In the genomic region with DNA sequence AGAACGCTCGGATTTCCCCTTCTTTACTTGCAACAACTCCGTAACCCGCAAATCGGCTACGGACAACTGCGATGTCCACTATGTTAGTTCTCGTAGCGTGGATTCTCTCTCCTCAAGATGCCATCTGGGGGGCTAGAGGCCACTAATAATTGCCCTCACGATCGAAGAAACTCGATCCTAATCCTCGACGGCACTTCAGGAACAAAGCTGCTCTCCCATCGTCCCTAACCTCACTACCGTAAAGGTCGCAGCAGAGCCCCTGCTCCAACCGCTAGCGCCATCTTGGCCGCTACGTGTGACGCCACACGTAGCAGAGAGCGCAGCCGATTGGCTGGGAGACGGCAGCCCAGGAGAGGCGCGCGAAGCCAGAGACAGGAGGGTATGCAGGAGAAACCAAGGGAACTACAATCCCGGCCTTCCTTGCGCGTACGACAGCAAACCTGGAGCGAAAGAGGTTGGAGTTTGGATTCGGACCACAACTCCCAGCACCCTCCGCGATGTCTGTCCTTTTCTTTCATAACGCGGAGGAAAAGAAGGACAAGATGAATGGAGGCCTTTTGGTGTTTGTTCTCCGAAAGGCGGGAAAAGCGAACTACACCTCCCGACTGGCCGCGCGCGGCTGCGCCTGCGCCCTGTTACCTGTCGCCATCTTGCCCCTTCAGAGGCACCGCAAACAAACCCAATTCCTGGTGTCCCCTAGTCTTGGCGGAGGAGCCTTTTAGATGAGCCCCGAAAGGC, we compare ENCODE assay signal across 8 cellular contexts. TPM values are rescaled to one million over a fixed set of nuclear protein-coding genes. Genes with fewer than 3 reads are reported as not detected.
DNase-seq lines count a peak whose midpoint lies in the region; ATAC-seq and TF ChIP-seq lines count a peak whose summit lies in the region.

A gene with protein sequence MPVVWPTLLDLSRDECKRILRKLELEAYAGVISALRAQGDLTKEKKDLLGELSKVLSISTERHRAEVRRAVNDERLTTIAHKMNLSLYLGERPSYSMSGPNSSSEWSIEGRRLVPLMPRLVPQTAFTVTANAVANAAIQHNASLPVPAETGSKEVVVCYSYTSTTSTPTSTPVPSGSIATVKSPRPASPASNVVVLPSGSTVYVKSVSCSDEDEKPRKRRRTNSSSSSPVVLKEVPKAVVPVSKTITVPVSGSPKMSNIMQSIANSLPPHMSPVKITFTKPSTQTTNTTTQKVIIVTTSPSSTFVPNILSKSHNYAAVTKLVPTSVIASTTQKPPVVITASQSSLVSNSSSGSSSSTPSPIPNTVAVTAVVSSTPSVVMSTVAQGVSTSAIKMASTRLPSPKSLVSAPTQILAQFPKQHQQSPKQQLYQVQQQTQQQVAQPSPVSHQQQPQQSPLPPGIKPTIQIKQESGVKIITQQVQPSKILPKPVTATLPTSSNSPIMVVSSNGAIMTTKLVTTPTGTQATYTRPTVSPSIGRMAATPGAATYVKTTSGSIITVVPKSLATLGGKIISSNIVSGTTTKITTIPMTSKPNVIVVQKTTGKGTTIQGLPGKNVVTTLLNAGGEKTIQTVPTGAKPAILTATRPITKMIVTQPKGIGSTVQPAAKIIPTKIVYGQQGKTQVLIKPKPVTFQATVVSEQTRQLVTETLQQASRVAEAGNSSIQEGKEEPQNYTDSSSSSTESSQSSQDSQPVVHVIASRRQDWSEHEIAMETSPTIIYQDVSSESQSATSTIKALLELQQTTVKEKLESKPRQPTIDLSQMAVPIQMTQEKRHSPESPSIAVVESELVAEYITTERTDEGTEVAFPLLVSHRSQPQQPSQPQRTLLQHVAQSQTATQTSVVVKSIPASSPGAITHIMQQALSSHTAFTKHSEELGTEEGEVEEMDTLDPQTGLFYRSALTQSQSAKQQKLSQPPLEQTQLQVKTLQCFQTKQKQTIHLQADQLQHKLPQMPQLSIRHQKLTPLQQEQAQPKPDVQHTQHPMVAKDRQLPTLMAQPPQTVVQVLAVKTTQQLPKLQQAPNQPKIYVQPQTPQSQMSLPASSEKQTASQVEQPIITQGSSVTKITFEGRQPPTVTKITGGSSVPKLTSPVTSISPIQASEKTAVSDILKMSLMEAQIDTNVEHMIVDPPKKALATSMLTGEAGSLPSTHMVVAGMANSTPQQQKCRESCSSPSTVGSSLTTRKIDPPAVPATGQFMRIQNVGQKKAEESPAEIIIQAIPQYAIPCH (N-terminal part only) (plus strand): TSS at position 635 of the 738 bp plus-strand sequence. CDS start 1,921 bp downstream, outside the sequence.

- DNase-seq in GF-D8 (lab: John Stamatoyannopoulos, UW): peak; percentile 98
- DNase-seq in HEK293T (ENCODE audit: extremely low spot score): peak; percentile 94
- DNase-seq in MV-4-11 (lab: John Stamatoyannopoulos, UW): peak; percentile 99
- peak; percentile 97 for DNase-seq in SK-MEL-5 (ENCODE audit: low read depth, low spot score)
- peak; percentile 92 for DNase-seq in activated naive CD4-positive, alpha-beta T cell treated with Interleukin-2 at 50 U/mL for 16 hours
- peak; percentile 99 for DNase-seq in foreskin keratinocyte
- DNase-seq in neural progenitor cell (ENCODE audit: low spot score): peak; percentile 99
- peak; percentile 99 for DNase-seq in stromal cell of bone marrow (ENCODE audit: low read depth)

- POLR2A ChIA-PET in HEK293T (lab: Yijun Ruan, JAX): interaction anchor here (0.7 to 1.5 kb wide), 4 partner anchors 14 to 63 kb away, joined by 3 to 6 read pairs (median 4); a partner anchor contains a TSS

- TF ChIP-seq CTCF in foreskin keratinocyte (conservative IDR thresholded peaks at IDR 0.05) (no peak), neural progenitor cell (IDR thresholded peaks at IDR 0.05) (no peak)

- H2AFZ ChIP-seq in neural progenitor cell (replicated peaks): peak within 1 kb of the TSS; percentile 70

- H3K9me3 ChIP-seq in neural progenitor cell (ENCODE audit: low read depth): no peaks in the 10 kb centered on the region

- ATAC-seq in foreskin keratinocyte: peak; percentile 93

- H3K36me3 Mint-ChIP-seq in neural progenitor cell: peaks cover 20% of the 10 kb centered on the region

- H3K4me1 ChIP-seq in foreskin keratinocyte: peaks cover 12% of the 10 kb centered on the region
- H3K4me1 ChIP-seq in neural progenitor cell: peaks cover 40% of the 10 kb centered on the region

- peaks cover 14% of the 10 kb centered on the region for H3K36me3 ChIP-seq in neural progenitor cell

- H3F3A ChIP-seq in neural progenitor cell (ENCODE audit: low read depth): peaks cover 20% of the 10 kb centered on the region

- CTCF ChIA-PET in HEK293T (lab: Yijun Ruan, JAX): no interaction called here

- peak within 1 kb of the TSS; percentile 95 for H3K4me3 ChIP-seq in neural progenitor cell

- H3K27me3 ChIP-seq in foreskin keratinocyte (no peaks in the 10 kb centered on the region), neural progenitor cell (no peaks in the 10 kb centered on the region)

- H4K20me1 ChIP-seq in neural progenitor cell (ENCODE audit: low read depth): peaks cover 3% of the 10 kb centered on the region

- H3K27ac ChIP-seq in foreskin keratinocyte (peak within 1 kb of the TSS; percentile 90), neural progenitor cell (peak within 1 kb of the TSS; percentile 91)

- H3K4me3 Mint-ChIP-seq in neural progenitor cell: peak within 1 kb of the TSS; percentile 93

- H3K4me2 ChIP-seq in neural progenitor cell: peak within 1 kb of the TSS; percentile 98

- H3K27me3 Mint-ChIP-seq in neural progenitor cell (ENCODE audit: insufficient read depth, low read depth): no peaks in the 10 kb centered on the region

- in situ Hi-C loops in SK-MEL-5 (cut with HindIII; ENCODE audit: low pct_unique_long_range_greater_than_20kb, low sequenced_read_pairs): no loop called here

- peaks cover 78% of the 10 kb centered on the region for H3K79me2 ChIP-seq in neural progenitor cell (ENCODE audit: low read depth)

- peaks cover 37% of the 10 kb centered on the region for H3K4me1 Mint-ChIP-seq in neural progenitor cell

- peak within 1 kb of the TSS; percentile 97 for H3K9ac ChIP-seq in neural progenitor cell

- H3K27ac Mint-ChIP-seq in neural progenitor cell: peak within 1 kb of the TSS; percentile 98

- H3K9me3 Mint-ChIP-seq in neural progenitor cell: no peaks in the 10 kb centered on the region

TF ChIP-seq in HEK293T, 16 proteins besides CTCF, POLR2A, EP300 and RAD21:
- TF ChIP-seq ARNT (IDR thresholded peaks at IDR 0.05) (no peak), TARDBP (IDR thresholded peaks at IDR 0.05) (no peak), SUZ12 (IDR thresholded peaks at IDR 0.05) (no peak), FOXK2 (IDR thresholded peaks at IDR 0.05) (no peak), ZNF384 (IDR thresholded peaks at IDR 0.05) (no peak), L3MBTL2 (conservative IDR thresholded peaks at IDR 0.05) (peak; percentile 79), NFRKB (IDR thresholded peaks at IDR 0.05) (peak; percentile 77), FOXM1 (IDR thresholded peaks at IDR 0.05; ENCODE audit: borderline replicate concordance) (no peak), CTBP1 (IDR thresholded peaks at IDR 0.05; ENCODE audit: borderline replicate concordance) (no peak), BHLHE40 (IDR thresholded peaks at IDR 0.05; ENCODE audit: borderline replicate concordance) (no peak), LEF1 (IDR thresholded peaks at IDR 0.05; ENCODE audit: borderline replicate concordance) (no peak), FOXA1 (IDR thresholded peaks at IDR 0.05) (no peak), ELF4 (IDR thresholded peaks at IDR 0.05) (peak; percentile 68), SP1 (IDR thresholded peaks at IDR 0.05) (no peak)
- TF ChIP-seq, protein P1, sequence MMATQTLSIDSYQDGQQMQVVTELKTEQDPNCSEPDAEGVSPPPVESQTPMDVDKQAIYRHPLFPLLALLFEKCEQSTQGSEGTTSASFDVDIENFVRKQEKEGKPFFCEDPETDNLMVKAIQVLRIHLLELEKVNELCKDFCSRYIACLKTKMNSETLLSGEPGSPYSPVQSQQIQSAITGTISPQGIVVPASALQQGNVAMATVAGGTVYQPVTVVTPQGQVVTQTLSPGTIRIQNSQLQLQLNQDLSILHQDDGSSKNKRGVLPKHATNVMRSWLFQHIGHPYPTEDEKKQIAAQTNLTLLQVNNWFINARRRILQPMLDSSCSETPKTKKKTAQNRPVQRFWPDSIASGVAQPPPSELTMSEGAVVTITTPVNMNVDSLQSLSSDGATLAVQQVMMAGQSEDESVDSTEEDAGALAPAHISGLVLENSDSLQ (IDR thresholded peaks at IDR 0.05): peak; percentile 44

RNA-seq across cellular contexts. Expression of the gene that starts here (rescaled TPM):
- total RNA-seq in SK-MEL-5 (2014; rRNA removed; shearing (Covaris generic)): 8.3 and 11.2 TPM in 2 replicates
- polyA plus RNA-seq in SK-MEL-5 (2015; cell fraction: cytosol; rRNA removed): 11.1 and 11.6 TPM in 2 replicates
- 20.6 and 24.8 TPM in 2 replicates for polyA plus RNA-seq in SK-MEL-5 (2015; cell fraction: nucleus; rRNA removed)
- total RNA-seq in foreskin keratinocyte (11.5 and 11.8 TPM in 2 replicates), neural progenitor cell (ENCODE audit: low replicate concordance) (76.8 and 92.0 TPM in 2 replicates)
- polyA plus RNA-seq in foreskin keratinocyte: 3.0 and 3.8 TPM in 2 replicates

Comparison
In these comparisons a context has a peak if more than half of its experiments do, and no peak if none do; other contexts are left out.
1. Peak in every context shown above with its lines: DNase-seq, ATAC-seq, H3K4me3 ChIP-seq and H3K27ac ChIP-seq.